Comparison of ENCODE assay signal across 8 cellular contexts in the genomic region with DNA sequence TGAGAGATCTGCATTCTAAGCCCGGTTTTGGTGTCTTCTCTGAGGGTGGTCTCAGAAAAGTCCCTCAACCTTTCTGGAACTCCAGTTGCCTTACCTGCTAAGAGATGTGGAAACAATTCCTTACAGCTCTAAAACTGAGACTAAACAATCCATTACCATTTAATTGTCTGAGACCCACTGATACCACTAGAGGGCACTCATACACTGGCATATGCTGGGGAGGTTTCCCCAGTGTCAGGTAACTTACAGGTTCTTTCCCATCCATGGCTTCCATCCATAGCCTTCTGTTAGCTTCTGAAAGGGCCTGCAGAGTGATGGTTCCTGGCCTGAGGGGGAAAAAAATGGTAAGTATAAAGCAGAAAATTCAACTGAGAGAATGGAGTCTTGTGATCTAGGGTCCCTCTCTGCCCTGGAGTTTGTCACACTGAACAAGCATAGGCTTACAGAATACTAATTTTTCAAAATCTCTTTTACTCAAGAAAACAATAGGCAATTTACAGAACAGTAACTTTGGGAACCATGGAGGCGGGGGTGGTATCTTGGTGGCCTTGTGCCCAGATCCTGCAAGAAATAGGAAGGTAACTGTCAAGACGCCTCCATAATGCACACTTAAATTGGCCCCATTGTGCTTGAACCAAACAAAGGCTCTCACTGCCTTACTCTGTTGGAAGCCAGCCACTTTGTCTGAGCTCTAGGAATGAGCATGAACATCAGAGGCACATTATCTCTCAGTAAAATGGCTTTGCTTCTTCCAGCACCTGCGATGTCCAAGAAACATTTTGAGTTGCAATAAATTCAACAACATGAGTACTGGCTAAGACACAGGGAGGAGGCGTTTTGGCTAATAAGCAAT.
A peak's percentile ranks its signal among the peaks of the same experiment; 100 is the strongest.
DNase-seq lines count a peak whose midpoint lies in the region; ATAC-seq and TF ChIP-seq lines count a peak whose summit lies in the region.

No MANE protein-coding gene starts in this region.

- H3K27ac ChIP-seq in left lung (no peak overlapping the region), tibial nerve (peak overlapping the region in 2 of 4 donors; percentile 20 to 61)

- H3K9me3 ChIP-seq in left lung: no peaks in the 10 kb centered on the region
- no peaks in the 10 kb centered on the region for H3K9me3 ChIP-seq in tibial nerve

- peak; percentile 36 for DNase-seq in DMS153 treated with DMSO at 0.1 percent for 48 hours (lab: John Stamatoyannopoulos, UW; ENCODE audit: unreplicated experiment)
- no peak for DNase-seq in DMS153 (lab: John Stamatoyannopoulos, UW)
- peak; percentile 21 for DNase-seq in OCI-M2 (lab: John Stamatoyannopoulos, UW; ENCODE audit: unreplicated experiment)
- peak; percentile 66 for DNase-seq in cerebellar cortex (ENCODE audit: low spot score)
- no peak for DNase-seq in left lung
- peak in 1 of 2 donors; percentile 35 for DNase-seq in tibial nerve (ENCODE audit: low spot score in 2 of 2)

- H3K4me1 ChIP-seq in left lung (no peaks in the 10 kb centered on the region), tibial nerve (peaks cover 0 to 12% (median 0%) of the 10 kb centered on the region in 4 donors)

- 30 to 42% methylated on average over 5 of the region's 5 CpGs for WGBS in tibial nerve, 2 donors

- H3K27me3 ChIP-seq in left lung (no peaks in the 10 kb centered on the region), tibial nerve (no peaks in the 10 kb centered on the region)

- TF ChIP-seq CTCF in left lung (IDR thresholded peaks at IDR 0.05) (peak; percentile 27 to 80), tibial nerve (IDR thresholded peaks at IDR 0.05) (peak; percentile 56 to 77 (median 66))

- TF ChIP-seq EP300 in tibial nerve (IDR thresholded peaks at IDR 0.05): peak in 1 of 2 donors; percentile 25

- H3K4me3 ChIP-seq in left lung (no peak overlapping the region), tibial nerve (no peak overlapping the region)

- no peaks in the 10 kb centered on the region for H3K36me3 ChIP-seq in left lung
- no peaks in the 10 kb centered on the region for H3K36me3 ChIP-seq in tibial nerve

- no peak for TF ChIP-seq POLR2A in tibial nerve (IDR thresholded peaks at IDR 0.05)

- intact Hi-C loops in left lung (cut with DNase I): loop anchor here in 1 of 2 donors (10.0 kb wide), 1 partner anchor 268 kb away; no protein-coding TSS in a partner anchor

- ATAC-seq in GM18909 (IDR thresholded peaks at IDR 0.05; ENCODE audit: poor library complexity, unreplicated experiment) (peak; percentile 93), HG03565 (IDR thresholded peaks at IDR 0.05; ENCODE audit: unreplicated experiment) (peak; percentile 68), left lung (peak; percentile 97)

Comparison
In these comparisons a context has a peak if more than half of its experiments do, and no peak if none do; other contexts are left out.
1. DNase-seq: peak in DMS153 treated with DMSO at 0.1 percent for 48 hours (single experiment), OCI-M2 (single experiment) and cerebellar cortex (single experiment); none in DMS153 (single experiment) and left lung (0 of 2).
2. Peak in every context shown above with its lines, with median percentiles within 50 percentile points of each other: ATAC-seq.